In the genomic region with DNA sequence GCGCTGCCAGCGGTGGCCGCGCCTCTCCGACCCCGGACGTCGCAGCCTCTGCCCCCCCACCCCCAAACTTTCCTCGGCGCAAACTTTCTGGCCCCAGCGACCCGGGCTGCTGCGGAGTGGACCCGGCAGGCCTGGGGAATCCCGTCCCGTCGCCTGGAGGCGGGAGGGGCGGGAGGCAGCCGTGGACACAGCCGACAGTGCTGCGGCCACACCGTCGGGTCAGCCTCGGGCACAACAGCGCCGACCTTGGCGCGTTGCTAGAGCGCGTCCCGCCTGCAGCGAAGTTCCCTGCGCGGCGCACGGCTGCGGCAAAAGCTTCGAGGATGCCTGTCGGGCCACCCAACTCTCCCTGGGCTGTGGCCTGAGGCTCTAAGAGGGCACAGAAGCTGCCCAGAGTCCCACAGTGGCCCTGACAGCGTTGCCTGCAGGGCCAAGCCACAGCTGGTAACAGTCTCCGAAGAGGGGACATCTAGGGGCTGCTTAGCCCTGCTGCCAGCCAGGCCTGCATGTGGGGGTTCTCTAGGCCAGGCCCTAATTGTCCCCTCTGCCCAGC, we compare ENCODE assay signal across 9 cellular contexts. TPM values are rescaled to one million over a fixed set of nuclear protein-coding genes. Genes with fewer than 3 reads are reported as not detected.
DNase-seq lines count a peak whose midpoint lies in the region; ATAC-seq and TF ChIP-seq lines count a peak whose summit lies in the region.
"Had no signal": no experiment of that assay in that cellular context is flagged by ENCODE, and none has a peak within 500 bp of the region (broad histone marks: within the 10 kb centered on the region; RNA-seq: fewer than 3 reads in every experiment).

No MANE protein-coding gene starts in this region.

- peaks cover 0 to 15% (median 3%) of the 10 kb centered on the region in 4 donors for H3K4me1 ChIP-seq in right lobe of liver
- peaks cover 12% of the 10 kb centered on the region for H3K4me1 ChIP-seq in upper lobe of right lung

- H3K27me3 ChIP-seq in right lobe of liver = no peaks in the 10 kb centered on the region
- H3K27me3 ChIP-seq in upper lobe of right lung = no peaks in the 10 kb centered on the region

- TF ChIP-seq POLR2A in right lobe of liver (IDR thresholded peaks at IDR 0.05) = no peak

- DNase-seq in activated T-cell treated with anti-CD3 and anti-CD28 coated beads, Interleukin-2, amount 50 U/mL, for 4 hours = no peak
- DNase-seq in activated T-cell treated with anti-CD3 and anti-CD28 coated beads for 4 hours (no peak), cardiac fibroblast (ENCODE audit: low read depth in 2 of 2) (peak in 1 of 2 donors; percentile 48), right lobe of liver (peak; percentile 63 to 70 (median 68)), upper lobe of right lung (no peak), NCI-H1105 (lab: John Stamatoyannopoulos, UW) (no peak), mucosa of gallbladder (ENCODE audit: low spot score) (no peak), NCI-H187 treated with DMSO at 0.1 percent for 48 hours (lab: John Stamatoyannopoulos, UW) (no peak)

- WGBS in right lobe of liver (ENCODE audit: insufficient coverage, low coverage, low lambda C conversion rate, missing lambda C conversion rate) = no CpG with 5 or more reads among the region's 42 CpGs

- peak overlapping the region in 2 of 3 donors; percentile 16 to 44 for H3K27ac ChIP-seq in right lobe of liver
- peak overlapping the region; percentile 89 for H3K27ac ChIP-seq in upper lobe of right lung

- H3K27me3 Mint-ChIP-seq in activated T-cell treated with anti-CD3 and anti-CD28 coated beads, Interleukin-2, amount 50 U/mL, for 4 hours (ENCODE audit: low read depth) = peaks cover 7% of the 10 kb centered on the region

- H3K4me3 Mint-ChIP-seq in activated T-cell treated with anti-CD3 and anti-CD28 coated beads, Interleukin-2, amount 50 U/mL, for 4 hours = peak overlapping the region; percentile 47

- H3K9me3 ChIP-seq in right lobe of liver (no peaks in the 10 kb centered on the region), upper lobe of right lung (no peaks in the 10 kb centered on the region)

- no peaks in the 10 kb centered on the region for H3K36me3 Mint-ChIP-seq in activated T-cell treated with anti-CD3 and anti-CD28 coated beads, Interleukin-2, amount 50 U/mL, for 4 hours (ENCODE audit: insufficient read depth)

- no peaks in the 10 kb centered on the region for H3K36me3 ChIP-seq in right lobe of liver
- peaks cover 9% of the 10 kb centered on the region for H3K36me3 ChIP-seq in upper lobe of right lung

- peaks cover 9% of the 10 kb centered on the region for H3K4me1 Mint-ChIP-seq in activated T-cell treated with anti-CD3 and anti-CD28 coated beads, Interleukin-2, amount 50 U/mL, for 4 hours (ENCODE audit: low read depth)

- H3K9me3 Mint-ChIP-seq in activated T-cell treated with anti-CD3 and anti-CD28 coated beads, Interleukin-2, amount 50 U/mL, for 4 hours = no peaks in the 10 kb centered on the region

- no peak for TF ChIP-seq CTCF in cardiac fibroblast (IDR thresholded peaks at IDR 0.05; ENCODE audit: low read depth, low read length)
- peak in 1 of 4 donors; percentile 5 for TF ChIP-seq CTCF in right lobe of liver (IDR thresholded peaks at IDR 0.05)
- TF ChIP-seq CTCF in upper lobe of right lung (IDR thresholded peaks at IDR 0.05) = no peak

- H3K4me3 ChIP-seq in cardiac fibroblast (replicated peaks in 1 of 2; ENCODE audit: low read depth in 2 of 2, low read length in 2 of 2) (peak overlapping the region; percentile 86 to 90), right lobe of liver (peak overlapping the region; percentile 66 to 69 (median 68)), upper lobe of right lung (peak overlapping the region; percentile 71)

- no peak for ATAC-seq in activated T-cell treated with anti-CD3 and anti-CD28 coated beads, Interleukin-2, amount 50 U/mL, for 4 hours
- peak; percentile 67 to 80 (median 75) for ATAC-seq in right lobe of liver
- peak; percentile 53 for ATAC-seq in upper lobe of right lung

- intact Hi-C loops in right lobe of liver (cut with DNase I) (no loop called here), upper lobe of right lung (cut with DNase I) (no loop called here)

RNA-seq across cellular contexts. Expression of a gene that starts 1.3 kb away (rescaled TPM):
- total RNA-seq in activated T-cell treated with anti-CD3 and anti-CD28 coated beads, Interleukin-2, amount 50 U/mL, for 4 hours = 10 to 100 TPM; 11.1 to 20.4 (median 16.1) TPM
- total RNA-seq in right lobe of liver (10 to 100 TPM; 20.3 to 40.0 (median 26.7) TPM), upper lobe of right lung (168 TPM), mucosa of gallbladder (135 TPM)

RNA-seq across cellular contexts. Expression of a gene that starts 27.2 kb away (rescaled TPM):
- total RNA-seq in activated T-cell treated with anti-CD3 and anti-CD28 coated beads, Interleukin-2, amount 50 U/mL, for 4 hours = not detected
- total RNA-seq in right lobe of liver = not detected
- not detected for total RNA-seq in upper lobe of right lung
- total RNA-seq in mucosa of gallbladder = 0.26 TPM
- total RNA-seq: T-helper 2 cell treated with Interferon-gamma antibody and Interleukin-4, amounts not matched to agents 100 ng/mL and 5 ng/mL, for 36 hours had no signal

RNA-seq across cellular contexts. Expression of a gene that starts 39.6 kb away (rescaled TPM):
- 10 to 100 TPM; 60.5 to 65.2 (median 61.8) TPM for total RNA-seq in activated T-cell treated with anti-CD3 and anti-CD28 coated beads, Interleukin-2, amount 50 U/mL, for 4 hours
- total RNA-seq in right lobe of liver = 10 to 100 TPM in 3 of 6 experiments, 1 to 10 TPM in 3; 7.7 to 29.3 (median 10.0) TPM
- 16.4 TPM for total RNA-seq in upper lobe of right lung
- 17.6 TPM for total RNA-seq in mucosa of gallbladder

RNA-seq across cellular contexts. Expression of a gene that starts 51.0 kb away (rescaled TPM):
- 100 to 1,000 TPM; 256 to 265 (median 264) TPM for total RNA-seq in activated T-cell treated with anti-CD3 and anti-CD28 coated beads, Interleukin-2, amount 50 U/mL, for 4 hours
- total RNA-seq in right lobe of liver (10 to 100 TPM; 37.8 to 69.0 (median 52.9) TPM), upper lobe of right lung (109 TPM), mucosa of gallbladder (83.0 TPM)

RNA-seq across cellular contexts. Expression of a gene that starts 58.2 kb away (rescaled TPM):
- 1,000 to 10,000 TPM; 1,489 to 1,621 (median 1,575) TPM for total RNA-seq in activated T-cell treated with anti-CD3 and anti-CD28 coated beads, Interleukin-2, amount 50 U/mL, for 4 hours
- total RNA-seq in right lobe of liver (1,000 to 10,000 TPM in 3 of 6 experiments, 100 to 1,000 TPM in 3; 771 to 1,471 (median 1,008) TPM), upper lobe of right lung (991 TPM), mucosa of gallbladder (1,099 TPM)

Comparison
In these comparisons a context has a peak if more than half of its experiments do, and no peak if none do; other contexts are left out.
1. ATAC-seq: peak in right lobe of liver (4 of 4) and upper lobe of right lung (single experiment); none in activated T-cell treated with anti-CD3 and anti-CD28 coated beads, Interleukin-2, amount 50 U/mL, for 4 hours (0 of 2).
2. DNase-seq: peak in right lobe of liver (3 of 3); none in activated T-cell treated with anti-CD3 and anti-CD28 coated beads, Interleukin-2, amount 50 U/mL, for 4 hours (single experiment), activated T-cell treated with anti-CD3 and anti-CD28 coated beads for 4 hours (single experiment), upper lobe of right lung (single experiment), NCI-H1105 (single experiment), mucosa of gallbladder (single experiment) and NCI-H187 treated with DMSO at 0.1 percent for 48 hours (single experiment).
3. Peak in every context shown above with its lines, with median percentiles within 50 percentile points of each other: H3K4me3 ChIP-seq.